ENCODE assay signal across 1 cellular context in genomic region chr19:11480081-11480926, GRCh38.
TF ChIP-seq lines count a peak whose summit lies in the region.

No MANE protein-coding gene starts in this region.

TF ChIP-seq in neural cell, 6 proteins besides CTCF, POLR2A, EP300 and RAD21 (continued from another document):
- TF ChIP-seq REST (IDR thresholded peaks at IDR 0.05; ENCODE audit: borderline replicate concordance) (no peak), EZH2 (IDR thresholded peaks at IDR 0.05; ENCODE audit: borderline replicate concordance, insufficient read depth, low read length, poor library complexity, severe bottlenecking) (no peak), MXI1 (conservative IDR thresholded peaks at IDR 0.05; ENCODE audit: poor library complexity, severe bottlenecking) (no peak)
